22 cellular contexts compared by ENCODE assay signal in genomic region chr22:19847345-19847632, GRCh38.
"Had no signal": no experiment of that assay in that cellular context is flagged by ENCODE, and none has a peak within 500 bp of the region (broad histone marks: within the 10 kb centered on the region; RNA-seq: fewer than 3 reads in every experiment).

No MANE protein-coding gene starts in this region.

- H3K9me3 ChIP-seq: Peyer's patch, SJSA1 had no signal

- H3K27me3 ChIP-seq: Peyer's patch, SJSA1 had no signal

- FAIRE-seq: astrocyte had no signal

- ATAC-seq: activated CD8-positive, alpha-beta T cell treated with anti-CD3 and anti-CD28 coated beads, Interleukin-2, amount 10 ng/mL, durations not matched to agents 7 days and 5 days; SK-N-SH treated with all-trans-retinoic acid at 6 μM for 48 hours; WTC11 had no signal

- DNase-seq: activated CD4-positive, alpha-beta T cell treated with anti-CD3 and anti-CD28 coated beads for 48 hours; activated CD4-positive, alpha-beta T cell treated with anti-CD3 and anti-CD28 coated beads, Interleukin-2, amount 50 U/mL, for 4 hours; activated CD4-positive, CD25-positive, alpha-beta regulatory T cell treated with anti-CD3 and anti-CD28 coated beads, Interleukin-2, amount 50 U/mL, for 72 hours; activated CD8-positive, alpha-beta T cell treated with anti-CD3 and anti-CD28 coated beads, Interleukin-2, amount 10 ng/mL, durations not matched to agents 7 days and 5 days; activated effector memory CD4-positive, alpha-beta T cell treated with anti-CD3 and anti-CD28 coated beads, Interleukin-2, amount 50 U/mL, for 16 hours; activated naive CD4-positive, alpha-beta T cell treated with anti-CD3 and anti-CD28 coated beads for 36 hours; activated T-cell treated with anti-CD3 and anti-CD28 coated beads, Interleukin-2, amount 50 U/mL, for 1 hour; amygdala; Kasumi-1; NCI-H1048; NCI-H1930; NCI-H2171; NCI-H226; NCI-H526 treated with DMSO at 0.1 percent for 48 hours; NCI-H82; SHP77; SW 1271 had no signal

- H3K4me3 ChIP-seq: Peyer's patch, SJSA1 had no signal

- H3K27ac ChIP-seq: SJSA1 had no signal
